In the genomic region with DNA sequence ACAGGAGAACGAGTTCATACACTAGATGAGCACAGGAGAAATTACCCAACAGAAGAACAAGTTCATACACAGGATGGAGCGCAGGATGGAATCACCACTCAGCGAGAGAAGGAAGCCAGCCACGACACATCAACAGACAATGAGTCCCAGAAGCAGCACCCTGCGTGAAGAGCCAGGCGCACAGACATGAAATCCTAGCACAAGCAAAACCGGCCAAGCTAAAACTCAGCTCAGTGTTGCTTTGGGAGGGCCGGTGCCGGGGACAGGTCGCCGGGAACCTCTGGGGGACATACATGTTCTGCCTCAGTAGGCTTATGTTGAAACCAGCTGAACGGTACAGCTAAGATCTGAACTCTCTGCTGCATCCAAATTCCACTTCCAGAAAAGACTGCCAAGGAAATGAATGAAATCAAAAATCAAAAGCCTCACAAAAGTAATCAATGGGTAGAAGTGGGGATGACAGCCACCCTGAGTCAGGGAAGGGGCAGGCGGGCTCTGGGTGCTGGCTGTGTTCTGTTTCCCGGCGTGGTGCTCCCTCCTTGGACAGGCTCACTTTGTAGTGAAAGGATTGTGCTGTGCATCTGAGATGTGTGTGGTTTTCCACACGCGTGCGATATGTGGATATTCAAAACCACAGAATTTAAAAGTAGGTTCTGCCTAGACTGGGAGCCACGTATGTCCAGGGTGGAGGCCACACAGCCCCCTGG, we compare ENCODE assay signal across 18 cellular contexts.
DNase-seq lines count a peak whose midpoint lies in the region; ATAC-seq and TF ChIP-seq lines count a peak whose summit lies in the region.
"Had no signal": no experiment of that assay in that cellular context is flagged by ENCODE, and none has a peak within 500 bp of the region (broad histone marks: within the 10 kb centered on the region; RNA-seq: fewer than 3 reads in every experiment).

No MANE protein-coding gene starts in this region.

- no peak overlapping the region for H3K27ac ChIP-seq in right cardiac atrium (ENCODE audit: low read length)
- no peak overlapping the region for H3K27ac ChIP-seq in endodermal cell (ENCODE audit: low read depth, low read length)
- H3K27ac ChIP-seq in RWPE1, result no peak overlapping the region
- H3K27ac ChIP-seq: SJSA1 had no signal

- no peaks in the 10 kb centered on the region for H3K36me3 ChIP-seq in endodermal cell (ENCODE audit: control insufficient read depth, insufficient read depth, low read length)
- H3K36me3 ChIP-seq: BE2C, SJSA1 had no signal

- H3K27me3 Mint-ChIP-seq in endodermal cell (ENCODE audit: insufficient read depth), result peaks cover 19% of the 10 kb centered on the region
- peaks cover 30% of the 10 kb centered on the region for H3K27me3 Mint-ChIP-seq in nephron (ENCODE audit: low read depth)

- peak; percentile 18 for DNase-seq in left ventricle myocardium superior
- DNase-seq in right cardiac atrium, result no peak
- DNase-seq in endodermal cell, result peak; percentile 25
- DNase-seq in RWPE1 (ENCODE audit: low spot score), result no peak
- DNase-seq: BE2C; CD4-positive, alpha-beta memory T cell; DMS79 treated with DMSO at 0.1 percent for 48 hours; KG1; NCI-H1092; NCI-H146; NCI-H2029; NCI-H2227 treated with DMSO at 0.1 percent for 48 hours; NCI-H510A treated with DMSO at 0.1 percent for 48 hours; NCI-H748 treated with DMSO at 0.1 percent for 48 hours had no signal

- H3K27ac Mint-ChIP-seq in endodermal cell (no peak overlapping the region), nephron (peak overlapping the region in 2 of 3 experiments; percentile 25 to 55)
- H3K27ac Mint-ChIP-seq: CD4-positive, alpha-beta memory T cell had no signal

- H3K36me3 Mint-ChIP-seq in endodermal cell (ENCODE audit: low read depth), result no peaks in the 10 kb centered on the region
- H3K36me3 Mint-ChIP-seq in nephron (ENCODE audit: low read depth), result peaks cover 1% of the 10 kb centered on the region
- H3K36me3 Mint-ChIP-seq: CD4-positive, alpha-beta memory T cell had no signal

- CTCF ChIA-PET in RWPE1 (lab: Yijun Ruan, JAX), result no interaction called here

- WGBS in right cardiac atrium, result 86% methylated on average over 19 of the region's 19 CpGs
- 93% methylated on average over 16 to 19 of the region's 19 CpGs for WGBS in endodermal cell (ENCODE audit: insufficient coverage in 1 of 2, insufficient read length in 1 of 2), 2 experiments

- H3K4me3 ChIP-seq in right cardiac atrium (ENCODE audit: low read length) (no peak overlapping the region), endodermal cell (ENCODE audit: low read length) (no peak overlapping the region)
- H3K4me3 ChIP-seq: SJSA1 had no signal

- H3K27me3 ChIP-seq in right cardiac atrium (ENCODE audit: control insufficient read depth, insufficient read depth), result no peaks in the 10 kb centered on the region
- no peaks in the 10 kb centered on the region for H3K27me3 ChIP-seq in endodermal cell (ENCODE audit: control insufficient read depth, insufficient read depth, low read length, poor library complexity, severe bottlenecking)
- H3K27me3 ChIP-seq: SJSA1 had no signal

- no peaks in the 10 kb centered on the region for H3K4me1 ChIP-seq in right cardiac atrium (ENCODE audit: control insufficient read depth, insufficient read depth, low read length)
- H3K4me1 ChIP-seq in endodermal cell (ENCODE audit: control insufficient read depth, insufficient read depth, low read length), result peaks cover 10% of the 10 kb centered on the region
- H3K4me1 ChIP-seq: BE2C, SJSA1 had no signal

- peaks cover 12% of the 10 kb centered on the region for H3K4me1 Mint-ChIP-seq in endodermal cell
- peaks cover 36% of the 10 kb centered on the region for H3K4me1 Mint-ChIP-seq in nephron
- H3K4me1 Mint-ChIP-seq: CD4-positive, alpha-beta memory T cell had no signal

- ATAC-seq in left ventricle myocardium superior (no peak), right cardiac atrium (no peak), GM18867 (IDR thresholded peaks at IDR 0.05; ENCODE audit: unreplicated experiment) (no peak), HG02973 (IDR thresholded peaks at IDR 0.05; ENCODE audit: unreplicated experiment) (no peak)

- TF ChIP-seq CTCF in endodermal cell (conservative IDR thresholded peaks at IDR 0.05) (no peak), nephron (IDR thresholded peaks at IDR 0.05; ENCODE audit: unreplicated experiment in 3 of 3) (no peak), RWPE1 (conservative IDR thresholded peaks at IDR 0.05; ENCODE audit: low read depth) (no peak)

- peaks cover 24% of the 10 kb centered on the region for H3K9me3 Mint-ChIP-seq in endodermal cell
- H3K9me3 Mint-ChIP-seq in nephron, result peaks cover 17% of the 10 kb centered on the region

- POLR2A ChIA-PET in RWPE1 (lab: Yijun Ruan, JAX; ENCODE audit: low non-redundant PET), result no interaction called here

- intact Hi-C loops in left ventricle myocardium superior (cut with micrococcal nuclease), result no loop called here
- intact Hi-C loops in right cardiac atrium (cut with DNase I), result no loop called here

- H3K9me3 ChIP-seq in right cardiac atrium (ENCODE audit: control insufficient read depth, low read length) (no peaks in the 10 kb centered on the region), endodermal cell (ENCODE audit: control insufficient read depth, low read length) (no peaks in the 10 kb centered on the region)
- H3K9me3 ChIP-seq: BE2C, SJSA1 had no signal

- H3K4me3 Mint-ChIP-seq in endodermal cell (no peak overlapping the region), nephron (no peak overlapping the region)
- H3K4me3 Mint-ChIP-seq: CD4-positive, alpha-beta memory T cell had no signal

- H3K9ac ChIP-seq in endodermal cell (ENCODE audit: extremely low read depth, low read length, poor library complexity, severe bottlenecking), result no peak overlapping the region

Comparison
In these comparisons a context has a peak if more than half of its experiments do, and no peak if none do; other contexts are left out.
1. DNase-seq: peak in left ventricle myocardium superior (single experiment) and endodermal cell (single experiment); none in right cardiac atrium (0 of 3) and RWPE1 (single experiment).